In genomic region chr9:107782789-107783188, GRCh38 we compare ENCODE assay signal across 10 cellular contexts.
"Had no signal": no experiment of that assay in that cellular context is flagged by ENCODE, and none has a peak within 500 bp of the region (broad histone marks: within the 10 kb centered on the region; RNA-seq: fewer than 3 reads in every experiment).

No MANE protein-coding gene starts in this region.

- H3K36me3 ChIP-seq: pancreas, upper lobe of right lung had no signal

- H3K4me3 ChIP-seq: hepatocyte, pancreas, testis, upper lobe of right lung had no signal

- H3K27ac ChIP-seq: hepatocyte, pancreas, testis, upper lobe of right lung had no signal

- DNase-seq: activated CD4-positive, alpha-beta memory T cell treated with anti-CD3 and anti-CD28 coated beads for 36 hours; activated CD4-positive, alpha-beta T cell treated with anti-CD3 and anti-CD28 coated beads for 1 hour; activated effector memory CD4-positive, alpha-beta T cell treated with anti-CD3 and anti-CD28 coated beads, Interleukin-2, amount 50 U/mL, for 16 hours; activated T-cell treated with anti-CD3 and anti-CD28 coated beads, Interleukin-2, amount 50 U/mL, for 4 hours; pancreas; stimulated activated CD4-positive, alpha-beta T cell treated with anti-CD3 and anti-CD28 coated beads, Interleukin-15, amount 100 ng/mL, for 24 hours; stimulated activated CD4-positive, alpha-beta T cell treated with anti-CD3 and anti-CD28 coated beads, Interleukin-4, amount 100 ng/mL, for 24 hours; testis; upper lobe of right lung had no signal

- H3K9me3 ChIP-seq: pancreas, testis, upper lobe of right lung had no signal

- H3K4me1 ChIP-seq: pancreas, upper lobe of right lung had no signal

- H3K4me2 ChIP-seq: hepatocyte had no signal

- H3K27me3 ChIP-seq: hepatocyte, testis, upper lobe of right lung had no signal
